In the genomic region with DNA sequence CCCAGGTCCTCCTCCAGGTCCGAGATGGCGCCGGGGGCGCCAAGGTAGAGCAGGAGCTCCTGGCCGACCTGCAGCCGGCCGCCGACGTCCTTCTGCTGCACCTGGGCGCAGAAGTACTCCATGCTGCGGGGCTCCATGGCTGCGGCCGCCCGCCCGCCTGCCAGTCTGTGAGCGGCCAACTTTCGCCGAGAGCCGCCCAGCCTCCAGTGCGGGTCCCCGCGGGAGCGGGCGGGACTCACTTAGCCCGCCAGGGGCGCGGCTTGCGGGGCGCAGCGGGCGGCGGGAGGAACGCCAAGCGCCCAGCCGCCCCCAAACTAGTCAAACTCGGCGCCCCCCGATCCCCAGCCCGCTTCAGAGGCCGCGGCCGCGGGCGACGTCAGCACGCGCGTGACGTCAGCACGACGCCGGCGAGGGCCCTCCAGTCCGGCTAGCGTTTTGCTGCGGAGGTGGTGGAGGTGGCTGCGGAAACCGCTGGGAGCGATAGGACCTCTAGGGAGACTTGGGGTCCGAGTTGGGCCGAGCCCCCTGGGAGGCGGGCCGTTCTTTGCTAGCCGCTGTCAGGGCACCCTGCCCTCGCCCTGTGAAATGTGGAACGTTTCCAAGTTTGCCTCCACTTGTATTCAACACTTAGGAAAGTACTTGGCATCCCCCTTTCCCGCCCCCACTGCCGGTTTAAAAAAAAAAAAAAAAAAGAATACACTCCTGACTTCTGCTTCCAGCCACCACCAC, we compare ENCODE assay signal across 8 cellular contexts. TPM values are rescaled to one million over a fixed set of nuclear protein-coding genes. Genes with fewer than 3 reads are reported as not detected.
A peak's percentile ranks its signal among the peaks of the same experiment; 100 is the strongest.
DNase-seq lines count a peak whose midpoint lies in the region; ATAC-seq, FAIRE-seq and TF ChIP-seq lines count a peak whose summit lies in the region.

Gene CLASP2 (minus strand): TSS at position 389 of the 729 bp plus-strand sequence. CDS start 252 bp downstream, at position 137.

- H3K36me3 ChIP-seq in bronchial epithelial cell (ENCODE audit: control insufficient read depth, insufficient read depth, low read length), result no peaks in the 10 kb centered on the region
- H3K36me3 ChIP-seq in spleen, result no peaks in the 10 kb centered on the region

- intact Hi-C loops in spleen (cut with DNase I; ENCODE audit: low total_unique reads), result loop anchor here (10.0 kb wide), 1 partner anchor 73 kb away; no protein-coding TSS in a partner anchor

- ATAC-seq in GM18870 (IDR thresholded peaks at IDR 0.05; ENCODE audit: unreplicated experiment), result peak; percentile 83
- ATAC-seq in HG03108 (IDR thresholded peaks at IDR 0.05; ENCODE audit: unreplicated experiment), result peak; percentile 92

- WGBS in spleen, 5 donors, result 0 to 1% (median 0%) methylated on average over 25 to 68 of the region's 68 CpGs

- in situ Hi-C loops in ACHN (cut with HindIII; ENCODE audit: low pct_ligation_motif_present, low pct_unique_long_range_greater_than_20kb, low sequenced_read_pairs), result no loop called here

- peaks cover 8 to 53% (median 26%) of the 10 kb centered on the region in 6 donors for H3K4me1 ChIP-seq in spleen

- H3K27ac ChIP-seq in spleen, result peak within 1 kb of the TSS; percentile 90 to 99 (median 98)

- H3K27me3 ChIP-seq in bronchial epithelial cell (ENCODE audit: control insufficient read depth, insufficient read depth, low read length) (no peaks in the 10 kb centered on the region), spleen (replicated peaks in 1 of 7) (no peaks in the 10 kb centered on the region)

- FAIRE-seq in bronchial epithelial cell (lab: Jason Lieb, UNC), result no peak

- peak; percentile 25 to 50 (median 47) for TF ChIP-seq POLR2A in spleen (IDR thresholded peaks at IDR 0.05)

- no peaks in the 10 kb centered on the region for H3K9me3 ChIP-seq in spleen

- H3K4me3 ChIP-seq in WI38 (ENCODE audit: low read depth, low read length), result peak within 1 kb of the TSS; percentile 83
- H3K4me3 ChIP-seq in bronchial epithelial cell (ENCODE audit: low read depth, low read length), result peak within 1 kb of the TSS; percentile 90
- peak within 1 kb of the TSS; percentile 61 to 94 (median 74) for H3K4me3 ChIP-seq in spleen

- TF ChIP-seq CTCF in WI38 (IDR thresholded peaks at IDR 0.05; ENCODE audit: low read depth, low read length) (no peak), bronchial epithelial cell (IDR thresholded peaks at IDR 0.05; ENCODE audit: insufficient read depth, low read length, severe bottlenecking) (no peak), spleen (IDR thresholded peaks at IDR 0.05 in 8 of 11, conservative IDR thresholded peaks at IDR 0.05 in 3 of 11) (peak in 7 of 11 experiments; percentile 4 to 40 (median 24))

- DNase-seq in ACHN (peak; percentile 85), NCI-H2227 treated with DMSO at 0.1 percent for 48 hours (lab: John Stamatoyannopoulos, UW) (peak; percentile 66), bronchial epithelial cell (ENCODE audit: low read depth) (peak; percentile 68), inferior parietal cortex (ENCODE audit: extremely low spot score) (peak; percentile 75), spleen (peak; percentile 97)

RNA-seq across cellular contexts. Expression of gene CLASP2, which starts in this region (rescaled TPM):
- total RNA-seq in bronchial epithelial cell, result 43.4 and 59.5 TPM in 2 replicates
- total RNA-seq in spleen, result 100 to 1,000 TPM in 2 of 7 donors, 10 to 100 TPM in 5; 54.5 to 200 (median 75.6) TPM
- 10 to 100 TPM in 2 of 3 donors, 1 to 10 TPM in 1; 8.7 to 11.7 (median 11.5) TPM for polyA plus RNA-seq in spleen

Comparison
In these comparisons a context has a peak if more than half of its experiments do, and no peak if none do; other contexts are left out.
1. Peak in every context shown above with its lines: DNase-seq, ATAC-seq, H3K4me3 ChIP-seq and H3K27ac ChIP-seq.
2. CTCF ChIP-seq: peak in spleen (7 of 11); none in WI38 (single experiment) and bronchial epithelial cell (single experiment).